ENCODE assay signal across 17 cellular contexts in genomic region chr10:49054753-49055152, GRCh38.
DNase-seq lines count a peak whose midpoint lies in the region; ATAC-seq and TF ChIP-seq lines count a peak whose summit lies in the region.
"Had no signal": no experiment of that assay in that cellular context is flagged by ENCODE, and none has a peak within 500 bp of the region (broad histone marks: within the 10 kb centered on the region; RNA-seq: fewer than 3 reads in every experiment).

No MANE protein-coding gene starts in this region.

- H3K4me1 ChIP-seq in left ventricle myocardium inferior (peaks cover 67% of the 10 kb centered on the region), lung (ENCODE audit: control insufficient read depth in 2 of 2, insufficient read depth in 2 of 2, low read length in 2 of 2) (peaks cover 9% of the 10 kb centered on the region in 2 donors), upper lobe of left lung (peaks cover 0 to 4% (median 0%) of the 10 kb centered on the region in 4 donors)
- H3K4me1 ChIP-seq: BLaER1 treated with 17β-estradiol and CSF1 and Interleukin-3, amounts not matched to agents 10 nM and 100 nM had no signal

- no peaks in the 10 kb centered on the region for H3K27me3 Mint-ChIP-seq in brain

- no peak for TF ChIP-seq POLR2A in upper lobe of left lung (IDR thresholded peaks at IDR 0.05)

- H3K9me3 ChIP-seq in left ventricle myocardium inferior (replicated peaks) (peaks cover under 1% of the 10 kb centered on the region), lung (ENCODE audit: control insufficient read depth in 2 of 2, insufficient read depth in 1 of 2, low read length in 1 of 2) (peaks cover 0 to 4% of the 10 kb centered on the region in 2 donors), upper lobe of left lung (no peaks in the 10 kb centered on the region)

- H3K36me3 Mint-ChIP-seq in brain, result no peaks in the 10 kb centered on the region
- H3K36me3 Mint-ChIP-seq: CD8-positive, alpha-beta T cell; IgD-negative memory B cell had no signal

- WGBS in lung, 2 donors, result 96 to 97% methylated on average over 5 of the region's 5 CpGs
- WGBS in upper lobe of left lung, 2 donors, result 87 to 100% methylated on average over 5 of the region's 5 CpGs

- peaks cover 0 to under 1% (median 0%) of the 10 kb centered on the region in 5 experiments for H3K9me3 Mint-ChIP-seq in brain
- H3K9me3 Mint-ChIP-seq: HFFc6 had no signal

- DNase-seq in left ventricle myocardium inferior (no peak), Right ventricle myocardium superior (no peak), lung (ENCODE audit: low spot score) (peak; percentile 20), amniotic stem cell (lab: John Stamatoyannopoulos, UW) (no peak), upper lobe of left lung (no peak)
- DNase-seq: Calu3, DMS79 treated with DMSO at 0.1 percent for 48 hours, GF-D8, HCEC 1CT, HFFc6 had no signal

- ATAC-seq in Right ventricle myocardium superior (ENCODE audit: poor library complexity) (no peak), lung (ENCODE audit: insufficient read depth, low FRiP score) (no peak), GM21447 (IDR thresholded peaks at IDR 0.05; ENCODE audit: unreplicated experiment) (no peak), upper lobe of left lung (ENCODE audit: low FRiP score in 2 of 2) (no peak)
- ATAC-seq: CD8-positive, alpha-beta T cell had no signal

- H3K4me3 ChIP-seq in left ventricle myocardium inferior (no peak overlapping the region), lung (no peak overlapping the region), upper lobe of left lung (no peak overlapping the region)
- H3K4me3 ChIP-seq: BLaER1 treated with 17β-estradiol and CSF1 and Interleukin-3, amounts not matched to agents 10 nM and 100 nM; GM23248 had no signal

- peaks cover 27% of the 10 kb centered on the region for H3K4me1 Mint-ChIP-seq in brain
- H3K4me1 Mint-ChIP-seq: B cell had no signal

- no peak overlapping the region for H3K4me3 Mint-ChIP-seq in brain
- H3K4me3 Mint-ChIP-seq: B cell; CD8-positive, alpha-beta T cell; HFFc6; IgD-negative memory B cell had no signal

- TF ChIP-seq CTCF in left ventricle myocardium inferior (IDR thresholded peaks at IDR 0.05; ENCODE audit: borderline replicate concordance), result no peak
- no peak for TF ChIP-seq CTCF in brain (conservative IDR thresholded peaks at IDR 0.05)
- no peak for TF ChIP-seq CTCF in lung (IDR thresholded peaks at IDR 0.05; ENCODE audit: control extremely low read depth, extremely low read depth)
- no peak for TF ChIP-seq CTCF in upper lobe of left lung (IDR thresholded peaks at IDR 0.05)

- peak overlapping the region; percentile 60 for H3K27ac ChIP-seq in left ventricle myocardium inferior (replicated peaks)
- H3K27ac ChIP-seq in lung (ENCODE audit: low read depth in 1 of 2, low read length in 1 of 2), result no peak overlapping the region
- no peak overlapping the region for H3K27ac ChIP-seq in upper lobe of left lung
- H3K27ac ChIP-seq: BLaER1 treated with 17β-estradiol and CSF1 and Interleukin-3, amounts not matched to agents 10 nM and 100 nM; GM23248 had no signal

- intact Hi-C loops in left ventricle myocardium inferior (cut with micrococcal nuclease) (no loop called here), Right ventricle myocardium superior (cut with DNase I) (loop anchor here (2.0 kb wide), 1 partner anchor 52 kb away; no protein-coding TSS in a partner anchor)

- no peaks in the 10 kb centered on the region for H3K27me3 ChIP-seq in left ventricle myocardium inferior (ENCODE audit: low read depth)
- H3K27me3 ChIP-seq in lung (ENCODE audit: control insufficient read depth, insufficient read depth), result no peaks in the 10 kb centered on the region
- H3K27me3 ChIP-seq in upper lobe of left lung, result no peaks in the 10 kb centered on the region
- H3K27me3 ChIP-seq: BLaER1 treated with 17β-estradiol and CSF1 and Interleukin-3, amounts not matched to agents 10 nM and 100 nM had no signal

- no peak for TF ChIP-seq EP300 in upper lobe of left lung (IDR thresholded peaks at IDR 0.05)

- H3K36me3 ChIP-seq in left ventricle myocardium inferior (no peaks in the 10 kb centered on the region), lung (ENCODE audit: control insufficient read depth in 2 of 2, insufficient read depth in 2 of 2, low read length in 2 of 2) (no peaks in the 10 kb centered on the region), upper lobe of left lung (no peaks in the 10 kb centered on the region)
- H3K36me3 ChIP-seq: BLaER1 treated with 17β-estradiol and CSF1 and Interleukin-3, amounts not matched to agents 10 nM and 100 nM had no signal

- H3K27ac Mint-ChIP-seq in brain, result peak overlapping the region in 3 of 5 experiments; percentile 17 to 48 (median 31)
- H3K27ac Mint-ChIP-seq: B cell; CD8-positive, alpha-beta T cell; HFFc6; IgD-negative memory B cell had no signal
